ENCODE assay signal across 8 cellular contexts in the genomic region with DNA sequence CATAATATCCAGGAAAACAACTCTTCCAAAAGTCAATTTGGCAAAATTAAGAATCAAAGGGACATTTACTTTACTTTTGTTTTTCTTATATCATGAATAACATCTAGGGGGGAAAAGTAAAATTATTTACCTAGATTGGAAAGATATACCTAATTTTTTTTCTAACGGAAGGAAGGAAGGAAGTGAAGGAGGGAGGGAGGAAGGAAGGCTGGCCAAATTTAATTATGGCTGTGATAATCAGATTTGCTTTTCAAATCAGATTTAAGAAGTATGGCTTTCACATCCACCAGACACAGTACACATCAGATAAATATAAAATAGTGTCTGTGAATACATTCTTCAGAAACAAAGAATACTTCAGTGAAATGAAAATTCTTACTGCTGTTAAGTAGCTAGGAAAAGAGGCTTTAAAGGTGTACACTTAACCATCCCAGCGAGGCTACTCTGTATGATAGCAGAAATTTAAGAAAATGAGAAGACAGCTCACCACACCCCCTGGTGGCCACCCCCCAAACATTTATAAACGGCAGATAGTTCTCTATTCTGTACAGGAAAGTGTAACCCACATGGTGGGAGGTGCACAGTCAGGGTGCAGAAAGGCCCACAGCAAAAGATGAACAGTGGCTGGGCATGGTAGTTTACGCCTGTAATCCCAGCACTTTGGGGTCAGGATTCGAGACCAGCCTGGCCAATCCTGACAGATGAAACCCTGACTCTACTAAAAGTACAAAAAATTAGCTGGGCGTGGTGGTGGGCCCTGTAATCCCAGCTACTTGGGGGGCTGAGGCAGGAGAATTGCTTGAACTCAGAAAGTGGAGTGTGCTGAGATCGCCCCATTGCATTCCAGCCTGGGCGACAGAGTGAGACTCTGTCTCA.
A peak's percentile ranks its signal among the peaks of the same experiment; 100 is the strongest.
DNase-seq lines count a peak whose midpoint lies in the region; ATAC-seq, FAIRE-seq and TF ChIP-seq lines count a peak whose summit lies in the region.

No MANE protein-coding gene starts in this region.

- H3K27me3 ChIP-seq in WERI-Rb-1 (ENCODE audit: insufficient read depth, low read depth, severe bottlenecking) (no peaks in the 10 kb centered on the region), keratinocyte (ENCODE audit: control insufficient read depth, extremely low read depth, insufficient read depth, low read length) (no peaks in the 10 kb centered on the region)

- TF ChIP-seq CTCF in WERI-Rb-1 (IDR thresholded peaks at IDR 0.05; ENCODE audit: low read depth, low read length) (peak; percentile 54), keratinocyte (optimal IDR thresholded peaks at IDR 0.05 in 1 of 3, IDR thresholded peaks at IDR 0.05 in 1 of 3, conservative IDR thresholded peaks at IDR 0.05 in 1 of 3; ENCODE audit: extremely low read depth in 1 of 3, insufficient read depth in 2 of 3, low read length in 3 of 3) (peak; percentile 66 to 69 (median 67))

- H3K9me1 ChIP-seq in keratinocyte (ENCODE audit: control insufficient read depth, extremely low read depth, insufficient read depth, low read length), result no peaks in the 10 kb centered on the region

- ATAC-seq in GM21423 (IDR thresholded peaks at IDR 0.05; ENCODE audit: unreplicated experiment) (peak; percentile 59), HG02840 (IDR thresholded peaks at IDR 0.05; ENCODE audit: low FRiP score, unreplicated experiment) (no peak)

- 0 out of 2 replicates have a peak, but pooled peaks cover 4% of the 10 kb centered on the region for H3K36me3 ChIP-seq in WERI-Rb-1
- peaks cover 0 to 4% of the 10 kb centered on the region in 2 experiments for H3K36me3 ChIP-seq in keratinocyte (ENCODE audit: control insufficient read depth in 2 of 2, extremely low read depth in 1 of 2, insufficient read depth in 2 of 2, low read length in 2 of 2)

- peak; percentile 53 for FAIRE-seq in keratinocyte (lab: Jason Lieb, UNC)

- in situ Hi-C loops in T47D (cut with HindIII; ENCODE audit: low pct_unique_long_range_greater_than_20kb, low sequenced_read_pairs), result no loop called here

- H3K79me2 ChIP-seq in keratinocyte (ENCODE audit: control insufficient read depth, insufficient read depth, low read length), result no peaks in the 10 kb centered on the region

- H3K4me2 ChIP-seq in keratinocyte (ENCODE audit: control insufficient read depth, extremely low read depth, insufficient read depth, low read depth, low read length), result peak overlapping the region; percentile 10

- no peaks in the 10 kb centered on the region for H4K20me1 ChIP-seq in keratinocyte (ENCODE audit: control insufficient read depth, extremely low read depth, insufficient read depth, low read length)

- H3K4me3 ChIP-seq in WERI-Rb-1 (ENCODE audit: low read depth, low read length) (no peak overlapping the region), keratinocyte (ENCODE audit: control insufficient read depth in 2 of 3, extremely low read depth in 1 of 3, insufficient read depth in 2 of 3, low read depth in 1 of 3, low read length in 3 of 3) (no peak overlapping the region)

- peak; percentile 75 for DNase-seq in Ammon's horn (ENCODE audit: low spot score)
- DNase-seq in NCI-H2171 treated with DMSO at 0.1 percent for 48 hours (lab: John Stamatoyannopoulos, UW), result peak; percentile 66
- peak; percentile 67 for DNase-seq in WERI-Rb-1
- peak; percentile 31 to 67 for DNase-seq in T47D (ENCODE audit: low read depth in 1 of 2, low spot score in 1 of 2)
- peak; percentile 5 for DNase-seq in keratinocyte (ENCODE audit: low read depth, low spot score)
- DNase-seq in stimulated activated CD4-positive, alpha-beta T cell treated with anti-CD3 and anti-CD28 coated beads, Interleukin-1b, Interleukin-23, amount 100 ng/mL, for 48 hours, result peak; percentile 74

- H3K27ac ChIP-seq in WERI-Rb-1, result no peak overlapping the region
- H3K27ac ChIP-seq in keratinocyte (ENCODE audit: control insufficient read depth, insufficient read depth, low read length), result no peak overlapping the region

- dilution Hi-C loops in keratinocyte (cut with MboI; ENCODE audit: extremely low pct_ligation_motif_present, low sequenced_read_pairs), result no loop called here

- no peaks in the 10 kb centered on the region for H3K9me3 ChIP-seq in WERI-Rb-1 (ENCODE audit: severe bottlenecking)
- no peaks in the 10 kb centered on the region for H3K9me3 ChIP-seq in keratinocyte (ENCODE audit: control insufficient read depth, low read depth, low read length)

- no peaks in the 10 kb centered on the region for H3K4me1 ChIP-seq in keratinocyte (ENCODE audit: control insufficient read depth, extremely low read depth, insufficient read depth, low read length)

- no peak overlapping the region for H2AFZ ChIP-seq in keratinocyte (ENCODE audit: control insufficient read depth, low read length)

- H3K9ac ChIP-seq in keratinocyte (ENCODE audit: control insufficient read depth, extremely low read depth, insufficient read depth, low read length), result no peak overlapping the region

Comparison
In these comparisons a context has a peak if more than half of its experiments do, and no peak if none do; other contexts are left out.
1. DNase-seq: peak in every context shown above with its lines; median percentile 75 in Ammon's horn; 74 in stimulated activated CD4-positive, alpha-beta T cell treated with anti-CD3 and anti-CD28 coated beads, Interleukin-1b, Interleukin-23, amount 100 ng/mL, for 48 hours; 67 in WERI-Rb-1; 66 in NCI-H2171 treated with DMSO at 0.1 percent for 48 hours; 49 in T47D; 5 in keratinocyte.